ENCODE assay signal across 8 cellular contexts in the genomic region with DNA sequence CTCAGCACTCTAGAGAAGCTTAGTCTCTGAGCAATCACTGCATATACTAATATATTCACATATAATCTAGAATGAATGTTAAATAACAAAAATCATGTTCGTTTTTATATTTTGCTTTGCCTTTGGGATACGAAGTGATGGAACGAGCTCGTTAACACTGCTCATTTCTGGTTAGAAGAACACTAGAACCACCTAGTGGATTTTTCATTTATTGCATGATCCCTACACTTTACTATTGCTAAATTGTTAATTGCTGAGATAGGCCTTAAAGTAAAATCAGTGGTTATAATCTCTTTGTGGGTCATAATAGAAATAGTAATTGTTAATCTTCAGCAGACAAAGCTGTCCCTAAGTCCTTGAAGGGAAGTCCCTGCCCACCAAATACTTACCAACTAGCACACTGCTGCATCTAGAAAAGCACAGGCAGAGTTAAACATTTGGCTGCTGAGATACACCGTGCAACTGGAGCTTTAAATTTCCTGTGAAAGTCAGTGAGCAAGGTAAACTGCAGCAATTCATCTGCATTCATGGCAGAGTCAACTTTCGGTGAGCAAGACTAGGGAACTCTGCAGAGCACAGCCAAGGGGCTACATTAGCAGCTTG.
A peak's percentile ranks its signal among the peaks of the same experiment; 100 is the strongest.
DNase-seq lines count a peak whose midpoint lies in the region; ATAC-seq and TF ChIP-seq lines count a peak whose summit lies in the region.

No MANE protein-coding gene starts in this region.

- intact Hi-C loops in Right ventricle myocardium superior (cut with DNase I) (loop anchor here (10.0 kb wide), 1 partner anchor 294 kb away; no protein-coding TSS in a partner anchor), Right ventricle myocardium inferior (cut with DNase I) (loop anchor here (2.0 to 10.0 kb wide), 2 partner anchors 300 to 574 kb away; no protein-coding TSS in a partner anchor), sciatic nerve (cut with DNase I) (no loop called here)

- H3K27ac ChIP-seq in foreskin keratinocyte, result no peak overlapping the region

- no peaks in the 10 kb centered on the region for H3K27me3 ChIP-seq in foreskin keratinocyte

- DNase-seq in Right ventricle myocardium superior (no peak), Right ventricle myocardium inferior (ENCODE audit: missing footprints) (no peak), HCEC 1CT (peak; percentile 41), SK-N-DZ (ENCODE audit: low spot score) (peak; percentile 52), foreskin keratinocyte (peak in 1 of 2 donors; percentile 15), sciatic nerve (ENCODE audit: low spot score) (no peak)
- no peak for DNase-seq in activated CD4-positive, alpha-beta T cell treated with anti-CD3 and anti-CD28 coated beads for 4 hours

- no peaks in the 10 kb centered on the region for H3K4me1 ChIP-seq in foreskin keratinocyte

- peak; percentile 79 for ATAC-seq in Right ventricle myocardium superior (ENCODE audit: poor library complexity)
- no peak for ATAC-seq in Right ventricle myocardium inferior
- peak; percentile 90 for ATAC-seq in foreskin keratinocyte
- ATAC-seq in sciatic nerve, result peak; percentile 85

- peak; percentile 70 for TF ChIP-seq CTCF in LNCAP (IDR thresholded peaks at IDR 0.05)
- TF ChIP-seq CTCF in foreskin keratinocyte (conservative IDR thresholded peaks at IDR 0.05), result peak; percentile 85

Comparison
In these comparisons a context has a peak if more than half of its experiments do, and no peak if none do; other contexts are left out.
1. DNase-seq: peak in HCEC 1CT (single experiment) and SK-N-DZ (single experiment); none in Right ventricle myocardium superior (single experiment), Right ventricle myocardium inferior (single experiment), sciatic nerve (single experiment) and activated CD4-positive, alpha-beta T cell treated with anti-CD3 and anti-CD28 coated beads for 4 hours (0 of 2).